In genomic region chr10:123882681-123883445, GRCh38 we compare ENCODE assay signal across 22 cellular contexts. TPM values are rescaled to one million over a fixed set of nuclear protein-coding genes. Genes with fewer than 3 reads are reported as not detected.
"Had no signal": no experiment of that assay in that cellular context is flagged by ENCODE, and none has a peak within 500 bp of the region (broad histone marks: within the 10 kb centered on the region; RNA-seq: fewer than 3 reads in every experiment).

No MANE protein-coding gene starts in this region.

- H3K27ac ChIP-seq: adrenal gland, neutrophil, parathyroid adenoma, SJCRH30, suprapubic skin had no signal

- H3K4me3 ChIP-seq: adrenal gland, SJCRH30, suprapubic skin, uterus had no signal

- ATAC-seq: activated CD8-positive, alpha-beta T cell treated with anti-CD3 and anti-CD28 coated beads for 36 hours; activated naive CD4-positive, alpha-beta T cell treated with anti-CD3 and anti-CD28 coated beads, Interleukin-2, amount 50 U/mL, for 72 hours; effector memory CD8-positive, alpha-beta T cell had no signal

- DNase-seq: activated CD4-positive, alpha-beta T cell treated with anti-CD3 and anti-CD28 coated beads for 48 hours; activated CD4-positive, CD25-positive, alpha-beta regulatory T cell; activated CD8-positive, alpha-beta T cell treated with anti-CD3 and anti-CD28 coated beads for 36 hours; activated gamma-delta T cell; activated T-cell treated with anti-CD3 and anti-CD28 coated beads, Interleukin-2, amount 50 U/mL, for 24 hours; adrenal gland; dermis blood vessel endothelial cell; effector memory CD8-positive, alpha-beta T cell; naive B cell; SJCRH30; stimulated activated CD4-positive, alpha-beta T cell treated with anti-CD3 and anti-CD28 coated beads, Interleukin-12 subunit alpha, Interleukin-12 subunit beta, amount 100 ng/mL, for 4 hours; stimulated activated CD4-positive, alpha-beta T cell treated with anti-CD3 and anti-CD28 coated beads, Interleukin-2, amount 100 ng/mL, for 24 hours; stimulated activated naive CD4-positive, alpha-beta T cell treated with Interleukin-2 at 50 U/mL for 16 hours; T1000; uterus had no signal

- H3K9me3 Mint-ChIP-seq: activated CD8-positive, alpha-beta T cell treated with anti-CD3 and anti-CD28 coated beads for 36 hours; activated naive CD4-positive, alpha-beta T cell treated with anti-CD3 and anti-CD28 coated beads, Interleukin-2, amount 50 U/mL, for 72 hours; activated T-cell treated with anti-CD3 and anti-CD28 coated beads, Interleukin-2, amount 50 U/mL, for 24 hours; effector memory CD8-positive, alpha-beta T cell; memory B cell; naive B cell had no signal

- H3K4me1 ChIP-seq: adrenal gland, parathyroid adenoma, SJCRH30, uterus had no signal

- H3K27me3 ChIP-seq: adrenal gland, suprapubic skin, uterus had no signal

- H3K9me3 ChIP-seq: adrenal gland, neutrophil, SJCRH30, suprapubic skin, uterus had no signal

- H3K4me3 Mint-ChIP-seq: activated CD8-positive, alpha-beta T cell treated with anti-CD3 and anti-CD28 coated beads for 36 hours; activated T-cell treated with anti-CD3 and anti-CD28 coated beads, Interleukin-2, amount 50 U/mL, for 24 hours; effector memory CD8-positive, alpha-beta T cell; memory B cell; naive B cell had no signal

- H3K36me3 Mint-ChIP-seq: activated naive CD4-positive, alpha-beta T cell treated with anti-CD3 and anti-CD28 coated beads, Interleukin-2, amount 50 U/mL, for 72 hours; memory B cell; naive B cell had no signal

- H3K27ac Mint-ChIP-seq: activated CD8-positive, alpha-beta T cell treated with anti-CD3 and anti-CD28 coated beads for 36 hours; activated naive CD4-positive, alpha-beta T cell treated with anti-CD3 and anti-CD28 coated beads, Interleukin-2, amount 50 U/mL, for 72 hours; activated T-cell treated with anti-CD3 and anti-CD28 coated beads, Interleukin-2, amount 50 U/mL, for 24 hours; effector memory CD8-positive, alpha-beta T cell; memory B cell; naive B cell had no signal

- H3K4me1 Mint-ChIP-seq: memory B cell, naive B cell had no signal

- H3K36me3 ChIP-seq: adrenal gland, neutrophil, SJCRH30, suprapubic skin, uterus had no signal

RNA-seq across cellular contexts. Expression of gene CPXM2, which starts 8.7 kb away (rescaled TPM):
- total RNA-seq: activated CD8-positive, alpha-beta T cell treated with anti-CD3 and anti-CD28 coated beads for 36 hours; activated naive CD4-positive, alpha-beta T cell treated with anti-CD3 and anti-CD28 coated beads, Interleukin-2, amount 50 U/mL, for 72 hours; mononuclear cell; SJCRH30; T-helper 1 cell treated with Interleukin-12 subunit alpha and Interleukin-12 subunit beta and Interleukin-4 antibody, amounts not matched to agents 30 ng/mL and 1 ng/mL, for 36 hours had no signal
